22 cellular contexts compared by ENCODE assay signal in the genomic region with DNA sequence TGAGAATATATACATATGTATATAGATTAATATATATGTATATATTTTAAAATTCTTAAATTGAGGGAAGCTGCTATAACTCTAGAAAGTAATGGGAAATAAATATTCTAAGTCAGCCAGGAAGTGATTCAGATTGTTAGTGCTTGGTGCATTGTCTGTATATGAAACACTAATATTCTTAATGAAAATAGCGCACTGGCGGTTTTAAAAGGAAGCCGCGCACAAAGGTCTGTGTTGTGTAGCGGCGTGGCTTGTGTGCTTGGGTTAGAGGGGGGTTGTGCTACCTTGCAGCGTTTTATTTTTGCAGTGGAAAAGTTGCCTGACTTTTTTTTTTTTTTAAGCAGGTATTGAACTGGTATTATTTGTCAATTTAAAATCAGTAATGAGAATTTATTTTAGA. TPM values are rescaled to one million over a fixed set of nuclear protein-coding genes. Genes with fewer than 3 reads are reported as not detected.
DNase-seq lines count a peak whose midpoint lies in the region; ATAC-seq, FAIRE-seq and TF ChIP-seq lines count a peak whose summit lies in the region.
"Had no signal": no experiment of that assay in that cellular context is flagged by ENCODE, and none has a peak within 500 bp of the region (broad histone marks: within the 10 kb centered on the region; RNA-seq: fewer than 3 reads in every experiment).

No MANE protein-coding gene starts in this region.

- peak overlapping the region; percentile 58 for H3K4me3 Mint-ChIP-seq in CD4-positive, alpha-beta T cell
- H3K4me3 Mint-ChIP-seq in CD8-positive, alpha-beta memory T cell = peak overlapping the region in 6 of 7 donors; percentile 5 to 66 (median 52)
- H3K4me3 Mint-ChIP-seq in astrocyte (ENCODE audit: unreplicated experiment) = no peak overlapping the region
- peak overlapping the region; percentile 71 for H3K4me3 Mint-ChIP-seq in natural killer cell
- H3K4me3 Mint-ChIP-seq: activated CD4-positive, alpha-beta T cell treated with anti-CD3 and anti-CD28 coated beads, Interleukin-2, amount 10 ng/mL, durations not matched to agents 24 days and 14 days had no signal

- no peaks in the 10 kb centered on the region for H3K27me3 Mint-ChIP-seq in CD4-positive, alpha-beta T cell
- H3K27me3 Mint-ChIP-seq in CD8-positive, alpha-beta memory T cell = no peaks in the 10 kb centered on the region
- H3K27me3 Mint-ChIP-seq in astrocyte (ENCODE audit: low read depth, unreplicated experiment) (no peaks in the 10 kb centered on the region), natural killer cell (ENCODE audit: low read depth in 2 of 2) (no peaks in the 10 kb centered on the region)
- H3K27me3 Mint-ChIP-seq: activated CD4-positive, alpha-beta T cell treated with anti-CD3 and anti-CD28 coated beads, Interleukin-2, amount 10 ng/mL, durations not matched to agents 24 days and 14 days had no signal

- H3K4me2 ChIP-seq in astrocyte (ENCODE audit: low read length) = peak overlapping the region; percentile 61

- peaks cover 33% of the 10 kb centered on the region for H3K79me2 ChIP-seq in astrocyte (ENCODE audit: insufficient read depth, low read length)

- ATAC-seq in CD4-positive, alpha-beta T cell (ENCODE audit: poor library complexity) = no peak
- peak; percentile 49 to 59 (median 53) for ATAC-seq in natural killer cell
- ATAC-seq in HG03045 (IDR thresholded peaks at IDR 0.05; ENCODE audit: unreplicated experiment) = no peak
- ATAC-seq in GM21723 (IDR thresholded peaks at IDR 0.05; ENCODE audit: unreplicated experiment) = no peak
- ATAC-seq in HG03565 (IDR thresholded peaks at IDR 0.05; ENCODE audit: unreplicated experiment) = no peak
- ATAC-seq: left ventricle myocardium superior, right cardiac atrium had no signal

- H4K20me1 ChIP-seq in astrocyte (ENCODE audit: insufficient read depth, low read length) = no peaks in the 10 kb centered on the region

- peaks cover 94% of the 10 kb centered on the region for H3K4me1 Mint-ChIP-seq in CD4-positive, alpha-beta T cell (ENCODE audit: low read depth)
- peaks cover 67 to 93% (median 90%) of the 10 kb centered on the region in 3 donors for H3K4me1 Mint-ChIP-seq in CD8-positive, alpha-beta memory T cell
- peaks cover 2% of the 10 kb centered on the region for H3K4me1 Mint-ChIP-seq in astrocyte (ENCODE audit: low read depth, unreplicated experiment)
- peaks cover 61 to 76% of the 10 kb centered on the region in 2 donors for H3K4me1 Mint-ChIP-seq in natural killer cell

- H3K9ac ChIP-seq in astrocyte (ENCODE audit: low read length) = no peak overlapping the region

- no peaks in the 10 kb centered on the region for H3K27me3 ChIP-seq in CD4-positive, alpha-beta T cell (ENCODE audit: control insufficient read depth, insufficient read depth, low read length)
- no peaks in the 10 kb centered on the region for H3K27me3 ChIP-seq in CD8-positive, alpha-beta memory T cell (ENCODE audit: insufficient read depth, low read length, poor library complexity, severe bottlenecking)
- no peaks in the 10 kb centered on the region for H3K27me3 ChIP-seq in astrocyte (ENCODE audit: insufficient read depth, low read length)
- H3K27me3 ChIP-seq: adrenal gland, transverse colon had no signal

- POLR2A ChIA-PET in CD4-positive, alpha-beta T cell (lab: Charles Lee) = interaction anchor here (0.9 to 1.2 kb wide), 2 partner anchors 10 to 11 kb away, joined by 3 to 4 read pairs; partner anchors contain the start of gene TSHZ1
- POLR2A ChIA-PET in CD8-positive, alpha-beta memory T cell (lab: Charles Lee) = no interaction called here

- DNase-seq in CD4-positive, alpha-beta T cell = no peak
- DNase-seq in CD8-positive, alpha-beta memory T cell = no peak
- DNase-seq in astrocyte (ENCODE audit: low read depth) = no peak
- no peak for DNase-seq in natural killer cell
- DNase-seq: activated CD4-positive, alpha-beta T cell treated with anti-CD3 and anti-CD28 coated beads, Interleukin-2, amount 10 ng/mL, durations not matched to agents 24 days and 14 days; adrenal gland; cerebellar nuclear complex; GF-D8; glutamatergic neuron; GOT3; Kasumi-1; left ventricle myocardium superior; NCI-H1105; NCI-H2107; NCI-H524 treated with DMSO at 0.1 percent for 48 hours; right cardiac atrium; Right ventricle myocardium superior; transverse colon had no signal

- no peaks in the 10 kb centered on the region for H3K36me3 ChIP-seq in CD8-positive, alpha-beta memory T cell (ENCODE audit: insufficient read depth, low read length)
- H3K36me3 ChIP-seq in astrocyte (ENCODE audit: insufficient read depth, low read length) = no peaks in the 10 kb centered on the region
- H3K36me3 ChIP-seq: adrenal gland, transverse colon had no signal

- TF ChIP-seq CTCF in CD4-positive, alpha-beta T cell (IDR thresholded peaks at IDR 0.05) = no peak
- TF ChIP-seq CTCF in astrocyte (IDR thresholded peaks at IDR 0.05; ENCODE audit: insufficient read depth, low read depth, low read length) (no peak), natural killer cell (IDR thresholded peaks at IDR 0.05) (no peak)

- H2AFZ ChIP-seq in astrocyte (ENCODE audit: low read depth, low read length) = no peak overlapping the region

- H3K36me3 Mint-ChIP-seq in CD4-positive, alpha-beta T cell (ENCODE audit: low read depth) = no peaks in the 10 kb centered on the region
- peaks cover 0 to 4% (median 0%) of the 10 kb centered on the region in 3 donors for H3K36me3 Mint-ChIP-seq in CD8-positive, alpha-beta memory T cell
- H3K36me3 Mint-ChIP-seq in astrocyte (ENCODE audit: low read depth, unreplicated experiment) (no peaks in the 10 kb centered on the region), natural killer cell (no peaks in the 10 kb centered on the region)

- no peak overlapping the region for H3K27ac ChIP-seq in CD4-positive, alpha-beta T cell (ENCODE audit: low read depth, low read length)
- H3K27ac ChIP-seq in CD8-positive, alpha-beta memory T cell (ENCODE audit: low read depth, low read length) = no peak overlapping the region
- H3K27ac ChIP-seq in astrocyte (ENCODE audit: low read depth, low read length) = no peak overlapping the region

- no peak for FAIRE-seq in astrocyte (lab: Jason Lieb, UNC)
- FAIRE-seq: HTR-8/SVneo had no signal

- no peak overlapping the region for H3K4me3 ChIP-seq in CD8-positive, alpha-beta memory T cell (ENCODE audit: low read length)
- no peak overlapping the region for H3K4me3 ChIP-seq in astrocyte (ENCODE audit: insufficient read depth, low read depth, low read length)
- H3K4me3 ChIP-seq: adrenal gland, transverse colon had no signal

- CTCF ChIA-PET in CD4-positive, alpha-beta T cell (lab: Charles Lee) = interaction anchor here (1.3 kb wide), 1 partner anchor 11 kb away, joined by 3 read pairs; no protein-coding TSS in a partner anchor
- CTCF ChIA-PET in CD8-positive, alpha-beta memory T cell (lab: Charles Lee) = interaction anchor here (1.0 kb wide), 1 partner anchor 23 kb away, joined by 3 read pairs; no protein-coding TSS in a partner anchor

- peaks cover 29% of the 10 kb centered on the region for H3K4me1 ChIP-seq in CD8-positive, alpha-beta memory T cell (ENCODE audit: insufficient read depth, low read length)
- H3K4me1 ChIP-seq in astrocyte (ENCODE audit: insufficient read depth, low read length) = peaks cover 10% of the 10 kb centered on the region

- no peaks in the 10 kb centered on the region for H3K9me3 Mint-ChIP-seq in CD4-positive, alpha-beta T cell
- H3K9me3 Mint-ChIP-seq in CD8-positive, alpha-beta memory T cell = no peaks in the 10 kb centered on the region
- H3K9me3 Mint-ChIP-seq in astrocyte (ENCODE audit: unreplicated experiment) (no peaks in the 10 kb centered on the region), natural killer cell (no peaks in the 10 kb centered on the region)
- H3K9me3 Mint-ChIP-seq: activated CD4-positive, alpha-beta T cell treated with anti-CD3 and anti-CD28 coated beads, Interleukin-2, amount 10 ng/mL, durations not matched to agents 24 days and 14 days had no signal

- H3K9me3 ChIP-seq in CD4-positive, alpha-beta T cell (ENCODE audit: control insufficient read depth, low read length) = no peaks in the 10 kb centered on the region
- H3K9me3 ChIP-seq in CD8-positive, alpha-beta memory T cell (ENCODE audit: low read length) = no peaks in the 10 kb centered on the region
- no peaks in the 10 kb centered on the region for H3K9me3 ChIP-seq in astrocyte (ENCODE audit: insufficient read depth, low read depth, low read length)
- H3K9me3 ChIP-seq: adrenal gland, transverse colon had no signal

- H3K27ac Mint-ChIP-seq in CD4-positive, alpha-beta T cell = peak overlapping the region; percentile 75
- peak overlapping the region in 7 of 8 donors; percentile 8 to 77 (median 59) for H3K27ac Mint-ChIP-seq in CD8-positive, alpha-beta memory T cell
- no peak overlapping the region for H3K27ac Mint-ChIP-seq in astrocyte (ENCODE audit: unreplicated experiment)
- H3K27ac Mint-ChIP-seq in natural killer cell = peak overlapping the region; percentile 89 to 95
- H3K27ac Mint-ChIP-seq: activated CD4-positive, alpha-beta T cell treated with anti-CD3 and anti-CD28 coated beads, Interleukin-2, amount 10 ng/mL, durations not matched to agents 24 days and 14 days had no signal

- intact Hi-C loops in CD4-positive, alpha-beta T cell (cut with DNase I, micrococcal nuclease) = no loop called here
- intact Hi-C loops in natural killer cell (cut with micrococcal nuclease) = no loop called here

RNA-seq across cellular contexts. Expression of gene TSHZ1, which starts 11.3 kb away (rescaled TPM):
- 10 to 100 TPM; 19.9 to 21.5 TPM for total RNA-seq in CD4-positive, alpha-beta T cell
- total RNA-seq in CD8-positive, alpha-beta memory T cell = 10 to 100 TPM; 17.9 to 18.6 TPM
- 9.0 TPM for polyA plus RNA-seq in CD8-positive, alpha-beta memory T cell
- total RNA-seq in astrocyte (2.7 and 2.9 TPM in 2 replicates), natural killer cell (10 to 100 TPM; 44.3 to 51.6 (median 44.8) TPM)

RNA-seq across cellular contexts. Expression of gene PTGR3, which starts 13.0 kb away (rescaled TPM):
- total RNA-seq in CD4-positive, alpha-beta T cell = 10 to 100 TPM; 14.1 to 14.3 TPM
- 10 to 100 TPM; 25.8 to 26.3 TPM for total RNA-seq in CD8-positive, alpha-beta memory T cell
- 20.3 TPM for polyA plus RNA-seq in CD8-positive, alpha-beta memory T cell
- total RNA-seq in astrocyte (8.4 and 12.7 TPM in 2 replicates), natural killer cell (10 to 100 TPM; 27.4 to 29.4 (median 28.5) TPM)

Comparison
In these comparisons a context has a peak if more than half of its experiments do, and no peak if none do; other contexts are left out.
1. ATAC-seq: peak in natural killer cell (3 of 3); none in CD4-positive, alpha-beta T cell (single experiment), HG03045 (single experiment), GM21723 (single experiment) and HG03565 (single experiment).